In genomic region chr10:77846718-77847311, GRCh38 we compare ENCODE assay signal across 8 cellular contexts.
A peak's percentile ranks its signal among the peaks of the same experiment; 100 is the strongest.
DNase-seq lines count a peak whose midpoint lies in the region; ATAC-seq and TF ChIP-seq lines count a peak whose summit lies in the region.

No MANE protein-coding gene starts in this region.

- intact Hi-C loops in left colon (cut with DNase I, micrococcal nuclease) = loop anchor here in 1 of 2 donors (10.0 kb wide), 1 partner anchor 78 kb away; the partner anchor contains the start of gene DLG5

- in situ Hi-C loops in G401 (cut with HindIII; ENCODE audit: low sequenced_read_pairs) = no loop called here

- peak; percentile 40 for ATAC-seq in left colon
- no peak for ATAC-seq in HG02763 (IDR thresholded peaks at IDR 0.05; ENCODE audit: unreplicated experiment)

- TF ChIP-seq CTCF in HFF-Myc (IDR thresholded peaks at IDR 0.05; ENCODE audit: low read depth, low read length, missing control alignments) (peak; percentile 97), choroid plexus epithelial cell (conservative IDR thresholded peaks at IDR 0.05; ENCODE audit: low read depth, low read length) (peak; percentile 97)

- DNase-seq in G401 (ENCODE audit: low spot score) (peak; percentile 86), HFF-Myc (ENCODE audit: extremely low read depth, low read depth) (peak; percentile 43), NCI-H2107 treated with DMSO at 0.1 percent for 48 hours (lab: John Stamatoyannopoulos, UW; ENCODE audit: unreplicated experiment) (peak; percentile 8), choroid plexus epithelial cell (ENCODE audit: low read depth) (peak; percentile 79), left colon (peak; percentile 73 to 78)
- DNase-seq in activated CD4-positive, CD25-positive, alpha-beta regulatory T cell treated with anti-CD3 and anti-CD28 coated beads, Interleukin-2, amount 50 U/mL, for 72 hours = peak; percentile 74
- DNase-seq in stimulated activated CD4-positive, alpha-beta T cell treated with anti-CD3 and anti-CD28 coated beads, Interleukin-2, amount 100 ng/mL, for 24 hours = peak; percentile 69 to 77

- H3K4me3 ChIP-seq in HFF-Myc (replicated peaks; ENCODE audit: low read depth, low read length) (no peak overlapping the region), choroid plexus epithelial cell (ENCODE audit: low read depth, low read length) (no peak overlapping the region)

Comparison
In these comparisons a context has a peak if more than half of its experiments do, and no peak if none do; other contexts are left out.
1. DNase-seq: peak in every context shown above with its lines; median percentile 86 in G401; 79 in choroid plexus epithelial cell; 76 in left colon; 74 in activated CD4-positive, CD25-positive, alpha-beta regulatory T cell treated with anti-CD3 and anti-CD28 coated beads, Interleukin-2, amount 50 U/mL, for 72 hours; 73 in stimulated activated CD4-positive, alpha-beta T cell treated with anti-CD3 and anti-CD28 coated beads, Interleukin-2, amount 100 ng/mL, for 24 hours; 43 in HFF-Myc; 8 in NCI-H2107 treated with DMSO at 0.1 percent for 48 hours.